Comparison of ENCODE assay signal across 17 cellular contexts in genomic region chr18:75269696-75270095, GRCh38.
"Had no signal": no experiment of that assay in that cellular context is flagged by ENCODE, and none has a peak within 500 bp of the region (broad histone marks: within the 10 kb centered on the region; RNA-seq: fewer than 3 reads in every experiment).

No MANE protein-coding gene starts in this region.

- H3K27me3 ChIP-seq: body of pancreas, spleen, upper lobe of left lung had no signal

- H3K9me3 ChIP-seq: body of pancreas, spleen, upper lobe of left lung had no signal

- H3K36me3 ChIP-seq: spleen, upper lobe of left lung, WERI-Rb-1 had no signal

- DNase-seq: activated CD4-positive, alpha-beta T cell treated with anti-CD3 and anti-CD28 coated beads, Interleukin-2, amount 10 ng/mL, durations not matched to agents 7 days and 5 days; activated CD4-positive, CD25-positive, alpha-beta regulatory T cell treated with anti-CD3 and anti-CD28 coated beads, Interleukin-2, amount 50 U/mL, for 72 hours; activated gamma-delta T cell treated with Interleukin-2 at 50 U/mL for 16 hours; activated T-cell treated with anti-CD3 and anti-CD28 coated beads, Interleukin-2, amount 50 U/mL, for 1 hour; anterior cingulate cortex; body of pancreas; effector memory CD8-positive, alpha-beta T cell; foreskin melanocyte; hippocampal formation; nucleus accumbens; spleen; stimulated activated CD4-positive, alpha-beta T cell treated with anti-CD3 and anti-CD28 coated beads, Interleukin-4, amount 100 ng/mL, for 1 hour; stimulated activated naive CD4-positive, alpha-beta T cell treated with Interleukin-2 at 50 U/mL for 16 hours; T-cell; upper lobe of left lung had no signal

- H3K27ac ChIP-seq: body of pancreas, spleen, upper lobe of left lung, WERI-Rb-1 had no signal

- H3K4me3 ChIP-seq: body of pancreas, spleen, upper lobe of left lung had no signal

- ATAC-seq: body of pancreas; effector memory CD8-positive, alpha-beta T cell; esophagus mucosa; T-cell had no signal
